19 cellular contexts compared by ENCODE assay signal in genomic region chr1:221072214-221072613, GRCh38.
DNase-seq lines count a peak whose midpoint lies in the region; ATAC-seq and TF ChIP-seq lines count a peak whose summit lies in the region.
"Had no signal": no experiment of that assay in that cellular context is flagged by ENCODE, and none has a peak within 500 bp of the region (broad histone marks: within the 10 kb centered on the region; RNA-seq: fewer than 3 reads in every experiment).

No MANE protein-coding gene starts in this region.

- no peaks in the 10 kb centered on the region for H3K27me3 Mint-ChIP-seq in IgD-negative memory B cell
- no peaks in the 10 kb centered on the region for H3K27me3 Mint-ChIP-seq in dendritic cell treated with granulocyte-macrophage colony-stimulating factor and Interleukin-4, amounts not matched to agents 40 ng/mL and 50 ng/mL, for 4 days
- no peaks in the 10 kb centered on the region for H3K27me3 Mint-ChIP-seq in stimulated activated naive B cell treated with anti-CD40 and anti-IgM and Interleukin-4, amounts not matched to agents 10 μg/mL and 1 μg/mL and 100 μg/mL, for 72 hours
- no peaks in the 10 kb centered on the region for H3K27me3 Mint-ChIP-seq in endodermal cell (ENCODE audit: insufficient read depth)

- H3K4me1 Mint-ChIP-seq in IgD-negative memory B cell, result peaks cover 55 to 66% (median 56%) of the 10 kb centered on the region in 3 donors
- H3K4me1 Mint-ChIP-seq in dendritic cell treated with granulocyte-macrophage colony-stimulating factor and Interleukin-4, amounts not matched to agents 40 ng/mL and 50 ng/mL, for 4 days (ENCODE audit: low read depth), result peaks cover 85% of the 10 kb centered on the region
- peaks cover 60 to 90% of the 10 kb centered on the region in 2 donors for H3K4me1 Mint-ChIP-seq in stimulated activated naive B cell treated with anti-CD40 and anti-IgM and Interleukin-4, amounts not matched to agents 10 μg/mL and 1 μg/mL and 100 μg/mL, for 72 hours
- H3K4me1 Mint-ChIP-seq in endodermal cell, result peaks cover 7% of the 10 kb centered on the region

- H3K27me3 ChIP-seq in endodermal cell (ENCODE audit: control insufficient read depth, insufficient read depth, low read length, poor library complexity, severe bottlenecking), result no peaks in the 10 kb centered on the region
- H3K27me3 ChIP-seq: BE2C had no signal

- H3K27ac ChIP-seq in endodermal cell (ENCODE audit: low read depth, low read length), result no peak overlapping the region
- H3K27ac ChIP-seq: C4-2B, GM23248 had no signal

- H3K9ac ChIP-seq in endodermal cell (ENCODE audit: extremely low read depth, low read length, poor library complexity, severe bottlenecking), result no peak overlapping the region
- H3K9ac ChIP-seq: GM23248 had no signal

- no peaks in the 10 kb centered on the region for H3K36me3 ChIP-seq in endodermal cell (ENCODE audit: control insufficient read depth, insufficient read depth, low read length)
- H3K36me3 ChIP-seq: BE2C had no signal

- intact Hi-C loops in left ventricle myocardium superior (cut with micrococcal nuclease), result no loop called here
- intact Hi-C loops in cardiac septum (cut with DNase I), result no loop called here
- intact Hi-C loops in dendritic cell treated with granulocyte-macrophage colony-stimulating factor and Interleukin-4, amounts not matched to agents 40 ng/mL and 50 ng/mL, for 4 days (cut with micrococcal nuclease), result no loop called here

- WGBS in endodermal cell (ENCODE audit: insufficient coverage in 1 of 2, insufficient read length in 1 of 2), 2 experiments, result 86% methylated on average over 1 of the region's 1 CpG; no CpG with 5 or more reads in 1 of the 2 experiments

- H3K4me1 ChIP-seq in endodermal cell (ENCODE audit: control insufficient read depth, insufficient read depth, low read length), result no peaks in the 10 kb centered on the region
- H3K4me1 ChIP-seq: BE2C had no signal

- H3K4me3 ChIP-seq in endodermal cell (ENCODE audit: low read length), result no peak overlapping the region
- H3K4me3 ChIP-seq: GM23248 had no signal

- peaks cover 14% of the 10 kb centered on the region for H3K9me3 ChIP-seq in endodermal cell (ENCODE audit: control insufficient read depth, low read length)
- H3K9me3 ChIP-seq: BE2C had no signal

- H3K27ac Mint-ChIP-seq in IgD-negative memory B cell (peak overlapping the region in 2 of 3 donors; percentile 1 to 93), endodermal cell (no peak overlapping the region)
- H3K27ac Mint-ChIP-seq in dendritic cell treated with granulocyte-macrophage colony-stimulating factor and Interleukin-4, amounts not matched to agents 40 ng/mL and 50 ng/mL, for 4 days, result peak overlapping the region; percentile 95
- peak overlapping the region; percentile 62 for H3K27ac Mint-ChIP-seq in stimulated activated naive B cell treated with anti-CD40 and anti-IgM and Interleukin-4, amounts not matched to agents 10 μg/mL and 1 μg/mL and 100 μg/mL, for 72 hours
- H3K27ac Mint-ChIP-seq: CD8-positive, alpha-beta T cell had no signal

- H3K9me3 Mint-ChIP-seq in IgD-negative memory B cell (no peaks in the 10 kb centered on the region), endodermal cell (peaks cover 19% of the 10 kb centered on the region)
- H3K9me3 Mint-ChIP-seq in dendritic cell treated with granulocyte-macrophage colony-stimulating factor and Interleukin-4, amounts not matched to agents 40 ng/mL and 50 ng/mL, for 4 days, result no peaks in the 10 kb centered on the region
- H3K9me3 Mint-ChIP-seq in stimulated activated naive B cell treated with anti-CD40 and anti-IgM and Interleukin-4, amounts not matched to agents 10 μg/mL and 1 μg/mL and 100 μg/mL, for 72 hours, result peaks cover 9 to 12% of the 10 kb centered on the region in 2 donors
- H3K9me3 Mint-ChIP-seq: CD8-positive, alpha-beta T cell had no signal

- no peak for DNase-seq in left ventricle myocardium superior
- DNase-seq in cardiac septum (ENCODE audit: low spot score), result no peak
- DNase-seq in stimulated activated naive B cell treated with anti-CD40 and anti-IgM and Interleukin-4, amounts not matched to agents 10 μg/mL and 1 μg/mL and 100 μg/mL, for 72 hours, result no peak
- no peak for DNase-seq in endodermal cell
- DNase-seq in NCI-H526 treated with DMSO at 0.1 percent for 48 hours (lab: John Stamatoyannopoulos, UW), result no peak
- DNase-seq: ACHN; BE2C; CD8-positive, alpha-beta T cell; COR-L47; DND-41; GDM1; GM23248; IMR-90; KG1 had no signal

- H3K36me3 Mint-ChIP-seq in IgD-negative memory B cell, result peaks cover 9% of the 10 kb centered on the region
- no peaks in the 10 kb centered on the region for H3K36me3 Mint-ChIP-seq in dendritic cell treated with granulocyte-macrophage colony-stimulating factor and Interleukin-4, amounts not matched to agents 40 ng/mL and 50 ng/mL, for 4 days (ENCODE audit: low read depth)
- H3K36me3 Mint-ChIP-seq in stimulated activated naive B cell treated with anti-CD40 and anti-IgM and Interleukin-4, amounts not matched to agents 10 μg/mL and 1 μg/mL and 100 μg/mL, for 72 hours, result peaks cover 33 to 59% of the 10 kb centered on the region in 2 donors
- no peaks in the 10 kb centered on the region for H3K36me3 Mint-ChIP-seq in endodermal cell (ENCODE audit: low read depth)
- H3K36me3 Mint-ChIP-seq: CD8-positive, alpha-beta T cell had no signal

- peak; percentile 38 for ATAC-seq in left ventricle myocardium superior
- peak; percentile 23 to 50 for ATAC-seq in stimulated activated naive B cell treated with anti-CD40 and anti-IgM and Interleukin-4, amounts not matched to agents 10 μg/mL and 1 μg/mL and 100 μg/mL, for 72 hours (replicated peaks)
- no peak for ATAC-seq in GM21447 (IDR thresholded peaks at IDR 0.05; ENCODE audit: unreplicated experiment)
- ATAC-seq: CD8-positive, alpha-beta T cell; HCT116 had no signal

- TF ChIP-seq CTCF in endodermal cell (conservative IDR thresholded peaks at IDR 0.05), result no peak

- H3K4me3 Mint-ChIP-seq in IgD-negative memory B cell, result peak overlapping the region in 2 of 4 donors; percentile 36 to 78
- H3K4me3 Mint-ChIP-seq in dendritic cell treated with granulocyte-macrophage colony-stimulating factor and Interleukin-4, amounts not matched to agents 40 ng/mL and 50 ng/mL, for 4 days, result no peak overlapping the region
- H3K4me3 Mint-ChIP-seq in stimulated activated naive B cell treated with anti-CD40 and anti-IgM and Interleukin-4, amounts not matched to agents 10 μg/mL and 1 μg/mL and 100 μg/mL, for 72 hours, result peak overlapping the region; percentile 14 to 32
- H3K4me3 Mint-ChIP-seq in endodermal cell, result no peak overlapping the region
- H3K4me3 Mint-ChIP-seq: CD8-positive, alpha-beta T cell had no signal

Comparison
In these comparisons a context has a peak if more than half of its experiments do, and no peak if none do; other contexts are left out.
1. H3K4me3 Mint-ChIP-seq: peak in stimulated activated naive B cell treated with anti-CD40 and anti-IgM and Interleukin-4, amounts not matched to agents 10 μg/mL and 1 μg/mL and 100 μg/mL, for 72 hours (2 of 2); none in dendritic cell treated with granulocyte-macrophage colony-stimulating factor and Interleukin-4, amounts not matched to agents 40 ng/mL and 50 ng/mL, for 4 days (single experiment) and endodermal cell (single experiment).